In the genomic region with DNA sequence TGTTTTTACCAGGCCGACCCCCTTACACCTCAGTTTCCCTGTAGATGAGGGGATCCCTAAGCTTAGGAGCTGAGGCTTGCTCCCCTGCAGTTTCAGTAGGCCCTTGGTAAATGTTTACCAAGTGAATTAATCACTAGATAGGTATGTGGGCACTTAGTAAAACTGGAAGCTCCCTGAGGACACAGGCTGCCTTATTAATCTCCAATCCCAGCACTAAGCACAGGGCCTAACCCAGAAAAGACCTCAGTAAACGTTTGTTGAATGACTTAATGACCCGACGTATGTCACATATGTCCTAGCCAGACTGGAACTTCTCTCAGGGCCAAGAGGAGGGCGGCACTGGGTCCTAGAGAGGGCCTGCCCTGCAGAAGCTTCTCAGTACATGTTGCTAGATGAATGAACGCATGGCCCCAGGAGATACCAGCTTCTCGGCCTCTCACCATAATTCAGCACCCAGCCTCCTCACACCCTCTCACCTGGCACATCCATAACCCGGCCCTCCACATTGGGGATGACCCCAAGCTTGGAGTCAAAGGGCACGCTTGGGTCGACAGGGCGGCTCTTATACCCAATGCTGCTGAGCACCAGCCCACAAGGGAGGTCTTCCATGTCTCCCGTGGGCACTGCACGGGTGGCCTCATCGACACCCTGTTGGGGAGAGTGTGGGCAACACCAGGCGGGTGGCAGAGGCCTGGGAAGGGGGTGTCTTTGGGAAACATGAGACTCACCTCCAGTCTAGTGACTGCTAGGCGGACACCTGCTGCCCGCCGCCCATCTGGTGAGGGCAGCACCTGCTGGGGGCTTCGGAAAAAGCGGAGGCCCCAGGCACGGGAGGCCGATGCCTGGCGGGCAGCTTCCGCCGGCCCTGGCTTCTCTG, we compare ENCODE assay signal across 26 cellular contexts. TPM values are rescaled to one million over a fixed set of nuclear protein-coding genes. Genes with fewer than 3 reads are reported as not detected.
DNase-seq lines count a peak whose midpoint lies in the region; ATAC-seq, FAIRE-seq and TF ChIP-seq lines count a peak whose summit lies in the region.
"Had no signal": no experiment of that assay in that cellular context is flagged by ENCODE, and none has a peak within 500 bp of the region (broad histone marks: within the 10 kb centered on the region; RNA-seq: fewer than 3 reads in every experiment).

No MANE protein-coding gene starts in this region.

- no peak overlapping the region for H3K27ac Mint-ChIP-seq in neural crest cell (ENCODE audit: unreplicated experiment)
- H3K27ac Mint-ChIP-seq: CD4-positive, CD25-positive, alpha-beta regulatory T cell; T-helper 17 cell had no signal

- WGBS in A549 (ENCODE audit: missing lambda C conversion rate): 87% methylated on average over 25 of the region's 25 CpGs
- WGBS in spleen, 5 donors: 87 to 93% (median 91%) methylated on average over 22 to 25 of the region's 25 CpGs

- H3K27me3 ChIP-seq in NT2/D1 (ENCODE audit: insufficient read depth, insufficient read length) (peaks cover 34% of the 10 kb centered on the region), spleen (replicated peaks in 1 of 7) (peaks cover 5 to 59% (median 39%) of the 10 kb centered on the region in 7 donors)

- no peaks in the 10 kb centered on the region for H3K9me3 Mint-ChIP-seq in neural crest cell

- TF ChIP-seq POLR2A in A549 (IDR thresholded peaks at IDR 0.05; ENCODE audit: low read length): no peak
- no peak for TF ChIP-seq POLR2A in spleen (IDR thresholded peaks at IDR 0.05)

- 0 out of 3 replicates have a peak overlapping the region, but pooled peaks have one; percentile 2 for H3K4me2 ChIP-seq in A549
- H3K4me2 ChIP-seq: KMS-11 had no signal

- POLR2A ChIA-PET in A549 (lab: Yijun Ruan, JAX): interaction anchor here (4.9 kb wide), 1 partner anchor 9 kb away, joined by 43 read pairs; the partner anchor contains the start of gene FDXR
- POLR2A ChIA-PET in RWPE1 (lab: Yijun Ruan, JAX; ENCODE audit: low non-redundant PET): no interaction called here

- no peak for ATAC-seq in A549
- ATAC-seq: T-helper 17 cell had no signal

- H3K9me3 ChIP-seq in A549: peaks cover 5% of the 10 kb centered on the region; the same call in 2 of the 3 replicates
- no peaks in the 10 kb centered on the region for H3K9me3 ChIP-seq in NT2/D1 (ENCODE audit: insufficient read depth, low read length)
- no peaks in the 10 kb centered on the region for H3K9me3 ChIP-seq in spleen
- H3K9me3 ChIP-seq: BE2C had no signal

- FAIRE-seq in A549 (lab: Jason Lieb, UNC): no peak
- FAIRE-seq: A204.1, G401.6, H54 had no signal

- peak overlapping the region; percentile 32 for H3K9ac ChIP-seq in NT2/D1 (ENCODE audit: insufficient read length, low read depth)
- H3K9ac ChIP-seq: KMS-11 had no signal

- CTCF ChIA-PET in A549 (lab: Yijun Ruan, JAX): interaction anchor here (0.6 to 42.4 kb wide), 24 partner anchors 6 to 567 kb away, joined by 3 to 1302 read pairs (median 6); partner anchors contain the start of genes FDXR, GRIN2C, NAT9 and RAB37
- CTCF ChIA-PET in RWPE1 (lab: Yijun Ruan, JAX): interaction anchor here (0.6 to 4.0 kb wide), 6 partner anchors 9 to 258 kb away, joined by 3 to 30 read pairs (median 3); no protein-coding TSS in a partner anchor

- peaks cover 45% of the 10 kb centered on the region for H3K36me3 ChIP-seq in NT2/D1 (ENCODE audit: insufficient read depth, insufficient read length, low read length)
- peaks cover 0 to 46% (median 17%) of the 10 kb centered on the region in 6 donors for H3K36me3 ChIP-seq in spleen
- H3K36me3 ChIP-seq: BE2C had no signal

- H3K4me3 ChIP-seq in A549: no peak overlapping the region
- no peak overlapping the region for H3K4me3 ChIP-seq in NT2/D1 (ENCODE audit: insufficient read length, low read depth)
- no peak overlapping the region for H3K4me3 ChIP-seq in spleen
- H3K4me3 ChIP-seq: SK-N-MC had no signal

- intact Hi-C loops in spleen (cut with DNase I; ENCODE audit: low total_unique reads): loop anchor here (5.0 to 10.0 kb wide), 2 partner anchors 71 to 199 kb away; no protein-coding TSS in a partner anchor

- no peak for TF ChIP-seq RAD21 in A549 (conservative IDR thresholded peaks at IDR 0.05 in 1 of 2, IDR thresholded peaks at IDR 0.05 in 1 of 2)

- H3K27me3 Mint-ChIP-seq in neural crest cell (ENCODE audit: low read depth): peaks cover 49% of the 10 kb centered on the region

- DNase-seq in A549 (ENCODE audit: low read depth in 1 of 2, low spot score in 1 of 2) (peak in 1 of 2 experiments; percentile 40), EL (peak; percentile 26), NT2/D1 (ENCODE audit: low read depth, low spot score) (no peak), neural crest cell (ENCODE audit: low read depth, low spot score) (no peak), spleen (no peak), mucosa of gallbladder (ENCODE audit: low spot score) (no peak), RWPE1 (ENCODE audit: low spot score) (no peak)
- DNase-seq: BE2C; CD4-positive, CD25-positive, alpha-beta regulatory T cell; COR-L47; DMS 273 treated with DMSO at 0.1 percent for 48 hours; NCI-H1105; NCI-H1694; NCI-H2081 treated with DMSO at 0.1 percent for 48 hours; NCI-H2171 treated with DMSO at 0.1 percent for 48 hours; NCI-H446; NCI-H526; SHP77 treated with DMSO at 0.1 percent for 48 hours; SW 1271; T-helper 17 cell had no signal

- H3K4me1 Mint-ChIP-seq in neural crest cell: peaks cover 14% of the 10 kb centered on the region

- TF ChIP-seq EP300 in A549 (IDR thresholded peaks at IDR 0.05): no peak

- H3K4me3 Mint-ChIP-seq in neural crest cell: peak overlapping the region; percentile 35
- H3K4me3 Mint-ChIP-seq: CD4-positive, CD25-positive, alpha-beta regulatory T cell; T-helper 17 cell had no signal

- H3K4me1 ChIP-seq in A549 (peaks cover 40% of the 10 kb centered on the region), NT2/D1 (ENCODE audit: insufficient read depth, insufficient read length) (peaks cover 18% of the 10 kb centered on the region), spleen (peaks cover 21 to 86% (median 54%) of the 10 kb centered on the region in 6 donors)

- TF ChIP-seq CTCF in A549 (IDR thresholded peaks at IDR 0.05) (no peak), neural crest cell (conservative IDR thresholded peaks at IDR 0.05) (no peak), spleen (IDR thresholded peaks at IDR 0.05 in 8 of 11, conservative IDR thresholded peaks at IDR 0.05 in 3 of 11) (no peak), RWPE1 (conservative IDR thresholded peaks at IDR 0.05; ENCODE audit: low read depth) (no peak)

- no peaks in the 10 kb centered on the region for H3K36me3 Mint-ChIP-seq in neural crest cell (ENCODE audit: low read depth)

- H3K27ac ChIP-seq in A549 (no peak overlapping the region), spleen (no peak overlapping the region), RWPE1 (no peak overlapping the region)
- H3K27ac ChIP-seq: KMS-11, SK-N-MC had no signal

TF ChIP-seq in A549, 52 proteins besides CTCF, POLR2A, EP300 and RAD21 (continues in another document):
- TF ChIP-seq RARB (CRISPR knock-in tag; IDR thresholded peaks at IDR 0.05): no peak
- TF ChIP-seq GATA3 (IDR thresholded peaks at IDR 0.05; ENCODE audit: borderline replicate concordance): no peak
- TF ChIP-seq POLR2AphosphoS2 (conservative IDR thresholded peaks at IDR 0.05; ENCODE audit: low read length): no peak
- no peak for TF ChIP-seq E2F6 (IDR thresholded peaks at IDR 0.05; ENCODE audit: borderline replicate concordance, low read depth)
- TF ChIP-seq ESRRA (IDR thresholded peaks at IDR 0.05; ENCODE audit: borderline replicate concordance, low read length): no peak

RNA-seq across cellular contexts. Expression of gene GRIN2C, which starts 4.0 kb away (rescaled TPM):
- 0.15 and 0.17 TPM in 2 replicates for polyA plus RNA-seq in A549 (2011; rRNA removed)
- polyA plus RNA-seq in A549 (2012; cell fraction: cytosol; rRNA removed): 0.16 and 0.21 TPM in 2 replicates
- polyA plus RNA-seq in A549 (2012; cell fraction: nucleus; rRNA removed): 2.9 and 3.4 TPM in 2 replicates
- 0.28 to 0.77 TPM (median 0.40 TPM) in 3 replicates for polyA plus RNA-seq in A549 (2017; fragmentation: RNase III; extraction: RNeasy Plus Mini Kit Qiagen cat#74134 plus additional on column Dnase treatment)
- polyA minus RNA-seq in A549 (2011; rRNA and poly(A)+ RNA removed): 0.24 and 0.45 TPM in 2 replicates
- total RNA-seq in neural crest cell: 0.02 and 0.07 TPM in 2 replicates
- total RNA-seq in spleen: 1 to 10 TPM in 1 of 7 donors, under 1 TPM in 3, not detected in 3; 0.17 to 1.5 (median 0.43) TPM
- under 1 TPM in 2 of 3 donors, not detected in 1; 0.02 to 0.16 TPM for polyA plus RNA-seq in spleen
- total RNA-seq in mucosa of gallbladder: 0.43 TPM
- total RNA-seq: CD4-positive, CD25-positive, alpha-beta regulatory T cell; RPMI7951; T-helper 17 cell had no signal
- polyA plus RNA-seq: CD4-positive, CD25-positive, alpha-beta regulatory T cell had no signal

RNA-seq across cellular contexts. Expression of gene FDXR, which starts 9.1 kb away (rescaled TPM):
- polyA plus RNA-seq in A549 (2011; rRNA removed): 32.5 and 33.0 TPM in 2 replicates
- polyA plus RNA-seq in A549 (2012; cell fraction: cytosol; rRNA removed): 50.7 and 61.9 TPM in 2 replicates
- polyA plus RNA-seq in A549 (2012; cell fraction: nucleus; rRNA removed): 91.7 and 96.4 TPM in 2 replicates
- polyA plus RNA-seq in A549 (2017; fragmentation: RNase III; extraction: RNeasy Plus Mini Kit Qiagen cat#74134 plus additional on column Dnase treatment): 43.3 to 51.8 TPM (median 44.5 TPM) in 3 replicates
- polyA minus RNA-seq in A549 (2011; rRNA and poly(A)+ RNA removed): 21.3 and 32.0 TPM in 2 replicates
- 13.3 and 14.8 TPM in 2 replicates for total RNA-seq in neural crest cell
- 100 to 1,000 TPM in 1 of 7 donors, 10 to 100 TPM in 6; 17.7 to 114 (median 41.3) TPM for total RNA-seq in spleen
- polyA plus RNA-seq in spleen: 10 to 100 TPM; 13.6 to 66.1 (median 17.9) TPM
- total RNA-seq in mucosa of gallbladder: 9.3 TPM

RNA-seq across cellular contexts. Expression of gene FADS6, which starts 29.8 kb away (rescaled TPM):
- polyA plus RNA-seq in A549 (2011; rRNA removed) (not detected in 2 replicates), A549 (2017; fragmentation: RNase III; extraction: RNeasy Plus Mini Kit Qiagen cat#74134 plus additional on column Dnase treatment) (0.04 TPM in 1 of 3 replicates, not detected in the others), spleen (1 to 10 TPM in 1 of 3 donors, under 1 TPM in 2; 0.13 to 2.4 (median 0.61) TPM)
- 0.03 TPM in 1 of 2 replicates, not detected in the other for polyA plus RNA-seq in A549 (2012; cell fraction: cytosol; rRNA removed)
- polyA plus RNA-seq in A549 (2012; cell fraction: nucleus; rRNA removed): 0.02 TPM in 1 of 2 replicates, not detected in the other
- polyA minus RNA-seq in A549 (2011; rRNA and poly(A)+ RNA removed): not detected in 2 replicates
- total RNA-seq in neural crest cell (not detected in 2 replicates), spleen (1 to 10 TPM; 1.5 to 8.8 (median 5.4) TPM), mucosa of gallbladder (0.12 TPM)
- total RNA-seq: CD4-positive, CD25-positive, alpha-beta regulatory T cell; RPMI7951; T-helper 17 cell had no signal
- polyA plus RNA-seq: CD4-positive, CD25-positive, alpha-beta regulatory T cell had no signal

RNA-seq across cellular contexts. Expression of gene USH1G, which starts 59.4 kb away (rescaled TPM):
- polyA plus RNA-seq in A549 (2011; rRNA removed) (0.05 and 0.12 TPM in 2 replicates), A549 (2017; fragmentation: RNase III; extraction: RNeasy Plus Mini Kit Qiagen cat#74134 plus additional on column Dnase treatment) (0.04 to 0.09 TPM (median 0.07 TPM) in 3 replicates), spleen (not detected)
- polyA plus RNA-seq in A549 (2012; cell fraction: cytosol; rRNA removed): 0.06 and 0.11 TPM in 2 replicates
- 0.06 and 0.13 TPM in 2 replicates for polyA plus RNA-seq in A549 (2012; cell fraction: nucleus; rRNA removed)
- 0.15 and 0.21 TPM in 2 replicates for polyA minus RNA-seq in A549 (2011; rRNA and poly(A)+ RNA removed)
- total RNA-seq in neural crest cell (0.14 TPM in 1 of 2 replicates, not detected in the other), spleen (not detected), mucosa of gallbladder (0.09 TPM)
- total RNA-seq: CD4-positive, CD25-positive, alpha-beta regulatory T cell; RPMI7951; T-helper 17 cell had no signal
- polyA plus RNA-seq: CD4-positive, CD25-positive, alpha-beta regulatory T cell had no signal
